ENCODE assay signal across 24 cellular contexts in genomic region chr11:120240866-120241265, GRCh38. TPM values are rescaled to one million over a fixed set of nuclear protein-coding genes. Genes with fewer than 3 reads are reported as not detected.
"Had no signal": no experiment of that assay in that cellular context is flagged by ENCODE, and none has a peak within 500 bp of the region (broad histone marks: within the 10 kb centered on the region; RNA-seq: fewer than 3 reads in every experiment).

No MANE protein-coding gene starts in this region.

- H3K27ac ChIP-seq: hepatocyte, left lung, neutrophil, sigmoid colon, tibial nerve had no signal

- H3K79me2 ChIP-seq: hepatocyte had no signal

- H3K36me3 Mint-ChIP-seq: activated CD4-positive, alpha-beta memory T cell treated with anti-CD3 and anti-CD28 coated beads for 36 hours; activated naive CD8-positive, alpha-beta T cell treated with anti-CD3 and anti-CD28 coated beads for 36 hours had no signal

- H3K4me1 ChIP-seq: left lung had no signal

- H3K9ac ChIP-seq: SK-N-SH had no signal

- DNase-seq: activated B cell treated with CpG ODN at 0.5 μM for 24 hours; activated CD4-positive, alpha-beta memory T cell treated with anti-CD3 and anti-CD28 coated beads for 36 hours; activated CD4-positive, alpha-beta T cell treated with anti-CD3 and anti-CD28 coated beads for 4 hours; activated naive CD4-positive, alpha-beta T cell; activated naive CD8-positive, alpha-beta T cell treated with anti-CD3 and anti-CD28 coated beads for 36 hours; activated T-cell treated with anti-CD3 and anti-CD28 coated beads for 4 hours; amniotic stem cell; dermis blood vessel endothelial cell; effector memory CD4-positive, alpha-beta T cell; foreskin fibroblast; mucosa of descending colon; naive B cell; sigmoid colon; stimulated activated CD8-positive, alpha-beta memory T cell treated with anti-CD3 and anti-CD28 coated beads, Interleukin-4, amount 100 ng/mL, for 48 hours; stimulated activated naive CD4-positive, alpha-beta T cell treated with Interleukin-2 at 50 U/mL for 16 hours had no signal

- H3K36me3 ChIP-seq: left lung, neutrophil, sigmoid colon, tibial nerve had no signal

- H2AFZ ChIP-seq: hepatocyte had no signal

- H3K27ac Mint-ChIP-seq: activated B cell treated with CpG ODN at 0.5 μM for 24 hours; activated CD4-positive, alpha-beta memory T cell treated with anti-CD3 and anti-CD28 coated beads for 36 hours; activated naive CD8-positive, alpha-beta T cell treated with anti-CD3 and anti-CD28 coated beads for 36 hours; memory B cell; naive B cell had no signal

- H3K4me3 Mint-ChIP-seq: activated B cell treated with CpG ODN at 0.5 μM for 24 hours; activated CD4-positive, alpha-beta memory T cell treated with anti-CD3 and anti-CD28 coated beads for 36 hours; activated naive CD8-positive, alpha-beta T cell treated with anti-CD3 and anti-CD28 coated beads for 36 hours; memory B cell; naive B cell had no signal

- H3K4me1 Mint-ChIP-seq: memory B cell had no signal

- H3K4me2 ChIP-seq: SK-N-SH had no signal

- H3K4me3 ChIP-seq: hepatocyte, mucosa of descending colon, sigmoid colon, tibial nerve had no signal

- H3K9me3 ChIP-seq: left lung, mucosa of descending colon, neutrophil, sigmoid colon, SK-N-SH, tibial nerve had no signal

- H3K9me3 Mint-ChIP-seq: activated B cell treated with CpG ODN at 0.5 μM for 24 hours; activated CD4-positive, alpha-beta memory T cell treated with anti-CD3 and anti-CD28 coated beads for 36 hours; activated naive CD8-positive, alpha-beta T cell treated with anti-CD3 and anti-CD28 coated beads for 36 hours; memory B cell had no signal

RNA-seq across cellular contexts. Expression of gene POU2F3, which starts 0.9 kb away (rescaled TPM):
- total RNA-seq: activated B cell treated with CpG ODN at 0.5 μM for 24 hours; activated CD4-positive, alpha-beta memory T cell treated with anti-CD3 and anti-CD28 coated beads for 36 hours; activated naive CD8-positive, alpha-beta T cell treated with anti-CD3 and anti-CD28 coated beads for 36 hours; cardiac septum; glomerular endothelial cell; hepatocyte; sigmoid colon; subcutaneous adipose tissue had no signal
- polyA plus RNA-seq: hepatocyte had no signal
